In the genomic region with DNA sequence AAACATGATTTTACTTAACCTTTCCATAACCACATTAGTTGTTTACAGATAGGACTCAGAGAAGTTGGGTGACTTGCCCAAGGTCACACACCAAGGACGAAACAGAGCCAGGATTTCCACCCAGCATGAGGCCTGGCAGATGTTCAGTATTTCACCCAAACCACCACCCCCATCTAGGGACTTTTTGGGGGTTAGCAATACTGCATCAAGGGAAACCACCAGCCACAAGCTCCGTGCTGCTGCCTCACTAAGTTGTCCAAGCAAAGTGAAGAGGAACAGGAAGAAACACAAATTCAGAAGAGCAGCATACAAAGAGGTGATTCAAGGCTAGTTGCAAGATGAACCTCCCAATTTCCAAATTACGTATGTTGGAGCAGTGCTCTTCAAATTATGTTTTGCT, we compare ENCODE assay signal across 11 cellular contexts.
DNase-seq lines count a peak whose midpoint lies in the region; ATAC-seq, FAIRE-seq and TF ChIP-seq lines count a peak whose summit lies in the region.
"Had no signal": no experiment of that assay in that cellular context is flagged by ENCODE, and none has a peak within 500 bp of the region (broad histone marks: within the 10 kb centered on the region; RNA-seq: fewer than 3 reads in every experiment).

No MANE protein-coding gene starts in this region.

- H3K4me3 Mint-ChIP-seq in activated CD8-positive, alpha-beta T cell treated with anti-CD3 and anti-CD28 coated beads, Interleukin-2, amount 10 ng/mL, durations not matched to agents 7 days and 5 days, result peak overlapping the region; percentile 5
- no peak overlapping the region for H3K4me3 Mint-ChIP-seq in osteocyte (ENCODE audit: unreplicated experiment)
- H3K4me3 Mint-ChIP-seq: activated naive CD8-positive, alpha-beta T cell had no signal

- DNase-seq in GM18507 (ENCODE audit: extremely low spot score, insufficient read length, low read depth) (peak; percentile 2), vagina (ENCODE audit: extremely low spot score in 2 of 2) (no peak), ovary (no peak), osteocyte (ENCODE audit: extremely low spot score, unreplicated experiment) (no peak), dermis blood vessel endothelial cell (no peak)
- peak; percentile 80 for DNase-seq in activated CD8-positive, alpha-beta T cell treated with anti-CD3 and anti-CD28 coated beads, Interleukin-2, amount 10 ng/mL, durations not matched to agents 7 days and 5 days
- DNase-seq: midbrain, SHP77 treated with DMSO at 0.1 percent for 48 hours had no signal

- no peak for TF ChIP-seq POLR2A in vagina (IDR thresholded peaks at IDR 0.05)
- no peak for TF ChIP-seq POLR2A in ovary (IDR thresholded peaks at IDR 0.05)

- no peak for TF ChIP-seq CTCF in vagina (IDR thresholded peaks at IDR 0.05)
- no peak for TF ChIP-seq CTCF in ovary (IDR thresholded peaks at IDR 0.05)
- no peak for TF ChIP-seq CTCF in osteocyte (IDR thresholded peaks at IDR 0.05)

- no peak for TF ChIP-seq EP300 in ovary (IDR thresholded peaks at IDR 0.05)

- peaks cover 27% of the 10 kb centered on the region for H3K4me1 Mint-ChIP-seq in activated CD8-positive, alpha-beta T cell treated with anti-CD3 and anti-CD28 coated beads, Interleukin-2, amount 10 ng/mL, durations not matched to agents 7 days and 5 days (ENCODE audit: low read depth)
- no peaks in the 10 kb centered on the region for H3K4me1 Mint-ChIP-seq in osteocyte (ENCODE audit: unreplicated experiment)

- H3K4me3 ChIP-seq in vagina (no peak overlapping the region), ovary (no peak overlapping the region)

- CTCF ChIA-PET in activated CD8-positive, alpha-beta T cell treated with anti-CD3 and anti-CD28 coated beads, Interleukin-2, amount 10 ng/mL, durations not matched to agents 7 days and 5 days (lab: Charles Lee), result interaction anchor here (0.6 to 1.8 kb wide), 8 partner anchors 13 to 1077 kb away, joined by 3 to 8 read pairs (median 5); no protein-coding TSS in a partner anchor

- H3K4me1 ChIP-seq in vagina, result no peaks in the 10 kb centered on the region
- H3K4me1 ChIP-seq in ovary (ENCODE audit: insufficient read depth), result no peaks in the 10 kb centered on the region

- H3K27me3 ChIP-seq in vagina, result no peaks in the 10 kb centered on the region
- no peaks in the 10 kb centered on the region for H3K27me3 ChIP-seq in ovary

- no peak for FAIRE-seq in GM18507 (lab: Jason Lieb, UNC)

- no peaks in the 10 kb centered on the region for H3K9me3 Mint-ChIP-seq in activated CD8-positive, alpha-beta T cell treated with anti-CD3 and anti-CD28 coated beads, Interleukin-2, amount 10 ng/mL, durations not matched to agents 7 days and 5 days (ENCODE audit: insufficient read depth)
- H3K9me3 Mint-ChIP-seq in osteocyte (ENCODE audit: unreplicated experiment), result peaks cover 11% of the 10 kb centered on the region

- POLR2A ChIA-PET in activated CD8-positive, alpha-beta T cell treated with anti-CD3 and anti-CD28 coated beads, Interleukin-2, amount 10 ng/mL, durations not matched to agents 7 days and 5 days (lab: Charles Lee), result no interaction called here

- peak overlapping the region; percentile 7 for H3K27ac Mint-ChIP-seq in activated CD8-positive, alpha-beta T cell treated with anti-CD3 and anti-CD28 coated beads, Interleukin-2, amount 10 ng/mL, durations not matched to agents 7 days and 5 days
- no peak overlapping the region for H3K27ac Mint-ChIP-seq in osteocyte (ENCODE audit: unreplicated experiment)
- H3K27ac Mint-ChIP-seq: activated naive CD8-positive, alpha-beta T cell had no signal

- no peaks in the 10 kb centered on the region for H3K36me3 ChIP-seq in vagina
- H3K36me3 ChIP-seq in ovary, result no peaks in the 10 kb centered on the region

- H3K9me3 ChIP-seq in vagina, result no peaks in the 10 kb centered on the region
- H3K9me3 ChIP-seq in ovary, result no peaks in the 10 kb centered on the region

- H3K27ac ChIP-seq in vagina, result no peak overlapping the region
- no peak overlapping the region for H3K27ac ChIP-seq in ovary

- peaks cover 6% of the 10 kb centered on the region for H3K36me3 Mint-ChIP-seq in activated CD8-positive, alpha-beta T cell treated with anti-CD3 and anti-CD28 coated beads, Interleukin-2, amount 10 ng/mL, durations not matched to agents 7 days and 5 days (ENCODE audit: low read depth)
- H3K36me3 Mint-ChIP-seq in osteocyte (ENCODE audit: unreplicated experiment), result no peaks in the 10 kb centered on the region
- H3K36me3 Mint-ChIP-seq: activated naive CD8-positive, alpha-beta T cell had no signal

- 40 to 51% (median 40%) methylated on average over 3 of the region's 3 CpGs for WGBS in ovary, 3 donors

- ATAC-seq in GM19455 (IDR thresholded peaks at IDR 0.05; ENCODE audit: unreplicated experiment), result peak; percentile 79
- peak; percentile 91 for ATAC-seq in HG03095 (IDR thresholded peaks at IDR 0.05; ENCODE audit: unreplicated experiment)
- peak; percentile 96 for ATAC-seq in activated CD8-positive, alpha-beta T cell treated with anti-CD3 and anti-CD28 coated beads, Interleukin-2, amount 10 ng/mL, durations not matched to agents 7 days and 5 days

- intact Hi-C loops in vagina (cut with DNase I) (no loop called here), ovary (cut with DNase I) (no loop called here)

- peaks cover 2% of the 10 kb centered on the region for H3K27me3 Mint-ChIP-seq in activated CD8-positive, alpha-beta T cell treated with anti-CD3 and anti-CD28 coated beads, Interleukin-2, amount 10 ng/mL, durations not matched to agents 7 days and 5 days (ENCODE audit: low read depth)
- H3K27me3 Mint-ChIP-seq in osteocyte (ENCODE audit: unreplicated experiment), result no peaks in the 10 kb centered on the region
- H3K27me3 Mint-ChIP-seq: activated naive CD8-positive, alpha-beta T cell had no signal

Comparison
In these comparisons a context has a peak if more than half of its experiments do, and no peak if none do; other contexts are left out.
1. DNase-seq: peak in GM18507 (single experiment) and activated CD8-positive, alpha-beta T cell treated with anti-CD3 and anti-CD28 coated beads, Interleukin-2, amount 10 ng/mL, durations not matched to agents 7 days and 5 days (single experiment); none in vagina (0 of 2), ovary (0 of 5), osteocyte (single experiment) and dermis blood vessel endothelial cell (single experiment).
2. Peak in every context shown above with its lines, with median percentiles within 50 percentile points of each other: ATAC-seq.